In the genomic region with DNA sequence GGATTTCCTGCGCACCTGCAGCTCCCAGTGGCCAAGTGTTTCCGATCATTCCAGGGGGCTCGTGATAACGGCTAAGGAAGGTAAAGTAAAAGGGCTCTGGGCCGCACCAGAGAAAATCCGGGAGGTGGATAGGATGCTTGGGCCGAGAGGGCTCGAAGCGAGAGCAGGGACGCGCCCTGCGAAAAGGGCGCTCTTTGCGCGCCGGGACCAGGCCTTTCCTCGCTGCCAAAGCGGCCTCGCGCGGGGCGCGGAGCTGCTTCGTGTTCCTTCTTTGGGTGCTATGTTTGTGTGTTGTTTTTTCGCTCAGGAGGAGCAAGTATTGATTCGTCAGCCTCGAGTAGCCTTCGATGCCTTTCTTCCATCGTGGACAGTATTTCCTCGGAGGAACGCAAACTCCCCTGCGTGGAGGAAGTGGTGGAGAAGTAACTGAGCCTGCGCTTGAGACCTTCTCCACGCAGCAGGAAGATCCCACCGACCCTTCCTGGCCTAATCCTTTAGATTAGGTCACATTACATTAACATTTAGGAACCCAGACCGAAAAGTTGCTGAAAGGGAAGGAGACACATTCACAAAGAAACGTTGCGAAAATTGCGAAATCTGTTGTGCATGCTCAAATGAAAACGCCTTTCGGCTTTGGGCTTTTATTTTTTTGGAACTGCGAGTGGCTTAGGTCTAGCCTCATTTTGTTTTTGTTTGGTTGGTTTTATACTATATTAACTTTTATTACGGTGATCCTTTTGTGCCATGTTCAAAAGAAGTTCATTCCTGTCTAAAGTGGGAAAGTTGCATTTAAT, we compare ENCODE assay signal across 1 cellular context.
TF ChIP-seq lines count a peak whose summit lies in the region.

No MANE protein-coding gene starts in this region.

TF ChIP-seq in GM12878, 131 proteins besides CTCF, POLR2A, EP300 and RAD21 (continued from another document):
- TF ChIP-seq, protein P1, sequence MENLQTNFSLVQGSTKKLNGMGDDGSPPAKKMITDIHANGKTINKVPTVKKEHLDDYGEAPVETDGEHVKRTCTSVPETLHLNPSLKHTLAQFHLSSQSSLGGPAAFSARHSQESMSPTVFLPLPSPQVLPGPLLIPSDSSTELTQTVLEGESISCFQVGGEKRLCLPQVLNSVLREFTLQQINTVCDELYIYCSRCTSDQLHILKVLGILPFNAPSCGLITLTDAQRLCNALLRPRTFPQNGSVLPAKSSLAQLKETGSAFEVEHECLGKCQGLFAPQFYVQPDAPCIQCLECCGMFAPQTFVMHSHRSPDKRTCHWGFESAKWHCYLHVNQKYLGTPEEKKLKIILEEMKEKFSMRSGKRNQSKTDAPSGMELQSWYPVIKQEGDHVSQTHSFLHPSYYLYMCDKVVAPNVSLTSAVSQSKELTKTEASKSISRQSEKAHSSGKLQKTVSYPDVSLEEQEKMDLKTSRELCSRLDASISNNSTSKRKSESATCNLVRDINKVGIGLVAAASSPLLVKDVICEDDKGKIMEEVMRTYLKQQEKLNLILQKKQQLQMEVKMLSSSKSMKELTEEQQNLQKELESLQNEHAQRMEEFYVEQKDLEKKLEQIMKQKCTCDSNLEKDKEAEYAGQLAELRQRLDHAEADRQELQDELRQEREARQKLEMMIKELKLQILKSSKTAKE (IDR thresholded peaks at IDR 0.05; ENCODE audit: low read depth, poor library complexity, severe bottlenecking) = no peak
- TF ChIP-seq, protein P2, sequence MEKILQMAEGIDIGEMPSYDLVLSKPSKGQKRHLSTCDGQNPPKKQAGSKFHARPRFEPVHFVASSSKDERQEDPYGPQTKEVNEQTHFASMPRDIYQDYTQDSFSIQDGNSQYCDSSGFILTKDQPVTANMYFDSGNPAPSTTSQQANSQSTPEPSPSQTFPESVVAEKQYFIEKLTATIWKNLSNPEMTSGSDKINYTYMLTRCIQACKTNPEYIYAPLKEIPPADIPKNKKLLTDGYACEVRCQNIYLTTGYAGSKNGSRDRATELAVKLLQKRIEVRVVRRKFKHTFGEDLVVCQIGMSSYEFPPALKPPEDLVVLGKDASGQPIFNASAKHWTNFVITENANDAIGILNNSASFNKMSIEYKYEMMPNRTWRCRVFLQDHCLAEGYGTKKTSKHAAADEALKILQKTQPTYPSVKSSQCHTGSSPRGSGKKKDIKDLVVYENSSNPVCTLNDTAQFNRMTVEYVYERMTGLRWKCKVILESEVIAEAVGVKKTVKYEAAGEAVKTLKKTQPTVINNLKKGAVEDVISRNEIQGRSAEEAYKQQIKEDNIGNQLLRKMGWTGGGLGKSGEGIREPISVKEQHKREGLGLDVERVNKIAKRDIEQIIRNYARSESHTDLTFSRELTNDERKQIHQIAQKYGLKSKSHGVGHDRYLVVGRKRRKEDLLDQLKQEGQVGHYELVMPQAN (conservative IDR thresholded peaks at IDR 0.05) = no peak
- TF ChIP-seq, protein P3, sequence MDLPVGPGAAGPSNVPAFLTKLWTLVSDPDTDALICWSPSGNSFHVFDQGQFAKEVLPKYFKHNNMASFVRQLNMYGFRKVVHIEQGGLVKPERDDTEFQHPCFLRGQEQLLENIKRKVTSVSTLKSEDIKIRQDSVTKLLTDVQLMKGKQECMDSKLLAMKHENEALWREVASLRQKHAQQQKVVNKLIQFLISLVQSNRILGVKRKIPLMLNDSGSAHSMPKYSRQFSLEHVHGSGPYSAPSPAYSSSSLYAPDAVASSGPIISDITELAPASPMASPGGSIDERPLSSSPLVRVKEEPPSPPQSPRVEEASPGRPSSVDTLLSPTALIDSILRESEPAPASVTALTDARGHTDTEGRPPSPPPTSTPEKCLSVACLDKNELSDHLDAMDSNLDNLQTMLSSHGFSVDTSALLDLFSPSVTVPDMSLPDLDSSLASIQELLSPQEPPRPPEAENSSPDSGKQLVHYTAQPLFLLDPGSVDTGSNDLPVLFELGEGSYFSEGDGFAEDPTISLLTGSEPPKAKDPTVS (IDR thresholded peaks at IDR 0.05; ENCODE audit: low read depth, low read length) = no peak
- TF ChIP-seq GATAD2B (conservative IDR thresholded peaks at IDR 0.05; ENCODE audit: low read depth) = no peak
- no peak for TF ChIP-seq SREBF1 (IDR thresholded peaks at IDR 0.05; ENCODE audit: low read length)
- TF ChIP-seq SMAD1 (IDR thresholded peaks at IDR 0.05; ENCODE audit: low read depth, partially characterized antibody) = no peak
- TF ChIP-seq, protein P4, sequence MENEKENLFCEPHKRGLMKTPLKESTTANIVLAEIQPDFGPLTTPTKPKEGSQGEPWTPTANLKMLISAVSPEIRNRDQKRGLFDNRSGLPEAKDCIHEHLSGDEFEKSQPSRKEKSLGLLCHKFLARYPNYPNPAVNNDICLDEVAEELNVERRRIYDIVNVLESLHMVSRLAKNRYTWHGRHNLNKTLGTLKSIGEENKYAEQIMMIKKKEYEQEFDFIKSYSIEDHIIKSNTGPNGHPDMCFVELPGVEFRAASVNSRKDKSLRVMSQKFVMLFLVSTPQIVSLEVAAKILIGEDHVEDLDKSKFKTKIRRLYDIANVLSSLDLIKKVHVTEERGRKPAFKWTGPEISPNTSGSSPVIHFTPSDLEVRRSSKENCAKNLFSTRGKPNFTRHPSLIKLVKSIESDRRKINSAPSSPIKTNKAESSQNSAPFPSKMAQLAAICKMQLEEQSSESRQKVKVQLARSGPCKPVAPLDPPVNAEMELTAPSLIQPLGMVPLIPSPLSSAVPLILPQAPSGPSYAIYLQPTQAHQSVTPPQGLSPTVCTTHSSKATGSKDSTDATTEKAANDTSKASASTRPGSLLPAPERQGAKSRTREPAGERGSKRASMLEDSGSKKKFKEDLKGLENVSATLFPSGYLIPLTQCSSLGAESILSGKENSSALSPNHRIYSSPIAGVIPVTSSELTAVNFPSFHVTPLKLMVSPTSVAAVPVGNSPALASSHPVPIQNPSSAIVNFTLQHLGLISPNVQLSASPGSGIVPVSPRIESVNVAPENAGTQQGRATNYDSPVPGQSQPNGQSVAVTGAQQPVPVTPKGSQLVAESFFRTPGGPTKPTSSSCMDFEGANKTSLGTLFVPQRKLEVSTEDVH (IDR thresholded peaks at IDR 0.05; ENCODE audit: low read depth, partially characterized antibody) = no peak
- no peak for TF ChIP-seq TARDBP (IDR thresholded peaks at IDR 0.05; ENCODE audit: borderline replicate concordance)
- no peak for TF ChIP-seq EZH2 (IDR thresholded peaks at IDR 0.05; ENCODE audit: borderline replicate concordance, control insufficient read depth, low read depth, low read length)
- no peak for TF ChIP-seq BRCA1 (IDR thresholded peaks at IDR 0.05; ENCODE audit: low read depth, low read length)
